ENCODE assay signal across 1 cellular context in genomic region chr3:42656680-42657610, GRCh38.
TF ChIP-seq lines count a peak whose summit lies in the region.

No MANE protein-coding gene starts in this region.

TF ChIP-seq in SK-N-SH treated with all-trans-retinoic acid at 6 μM for 48 hours, 23 proteins besides CTCF, POLR2A, EP300 and RAD21 (continued from another document):
- TF ChIP-seq POU6F1 (CRISPR knock-in tag; IDR thresholded peaks at IDR 0.05; ENCODE audit: borderline replicate concordance, low read depth), result no peak
- no peak for TF ChIP-seq CREB5 (CRISPR knock-in tag; IDR thresholded peaks at IDR 0.05; ENCODE audit: low read depth)
- no peak for TF ChIP-seq PATZ1 (CRISPR knock-in tag; IDR thresholded peaks at IDR 0.05; ENCODE audit: borderline replicate concordance)
- TF ChIP-seq ARNTL (CRISPR knock-in tag; IDR thresholded peaks at IDR 0.05; ENCODE audit: borderline replicate concordance, low read depth), result no peak
- no peak for TF ChIP-seq OSR1 (CRISPR knock-in tag; IDR thresholded peaks at IDR 0.05)
- no peak for TF ChIP-seq ISL1 (CRISPR knock-in tag; IDR thresholded peaks at IDR 0.05)
- TF ChIP-seq CSRNP3 (CRISPR knock-in tag; IDR thresholded peaks at IDR 0.05), result no peak
- TF ChIP-seq BACH2 (CRISPR knock-in tag; IDR thresholded peaks at IDR 0.05; ENCODE audit: borderline replicate concordance), result no peak
- TF ChIP-seq ZNF8 (CRISPR knock-in tag; IDR thresholded peaks at IDR 0.05), result no peak
- no peak for TF ChIP-seq RARB (CRISPR knock-in tag; IDR thresholded peaks at IDR 0.05)
- TF ChIP-seq TOX (CRISPR knock-in tag; IDR thresholded peaks at IDR 0.05; ENCODE audit: borderline replicate concordance), result no peak
- TF ChIP-seq CSDC2 (CRISPR knock-in tag; IDR thresholded peaks at IDR 0.05), result no peak
- TF ChIP-seq ZFP30 (CRISPR knock-in tag; IDR thresholded peaks at IDR 0.05), result no peak
- TF ChIP-seq TCF4 (CRISPR knock-in tag; IDR thresholded peaks at IDR 0.05; ENCODE audit: borderline replicate concordance), result no peak
- no peak for TF ChIP-seq SNAI2 (CRISPR knock-in tag; IDR thresholded peaks at IDR 0.05)
